Comparison of ENCODE assay signal across 8 cellular contexts in the genomic region with DNA sequence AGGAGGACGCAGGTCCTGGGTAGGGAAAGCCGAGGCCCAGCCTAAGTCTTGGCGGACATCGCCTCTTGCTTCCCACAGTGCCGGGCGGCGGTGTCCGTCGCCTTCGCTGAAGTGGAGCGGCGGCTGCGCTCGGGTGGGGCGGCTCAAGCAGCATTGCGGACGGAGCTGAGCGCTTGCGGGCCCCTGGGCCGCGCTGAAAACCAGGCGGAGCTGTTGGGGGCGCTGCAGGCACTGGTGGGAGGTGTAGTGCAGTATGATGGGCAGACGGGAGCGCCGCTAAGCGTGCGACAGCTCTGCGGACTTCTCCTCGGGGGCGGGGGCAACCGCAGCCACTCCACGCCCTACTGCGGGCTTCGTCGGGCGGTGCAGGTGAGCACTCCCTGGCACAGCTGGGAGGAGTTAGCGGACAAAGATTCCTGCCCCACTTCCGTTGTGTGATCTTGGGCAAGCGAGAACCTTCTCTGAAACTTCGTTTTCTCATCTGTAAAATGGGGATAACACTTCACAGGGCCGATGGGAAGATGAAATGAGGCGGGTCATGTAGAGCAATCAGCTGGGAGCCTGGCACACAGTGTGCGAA. TPM values are rescaled to one million over a fixed set of nuclear protein-coding genes. Genes with fewer than 3 reads are reported as not detected.
DNase-seq lines count a peak whose midpoint lies in the region; ATAC-seq and TF ChIP-seq lines count a peak whose summit lies in the region.

No MANE protein-coding gene starts in this region.

- ATAC-seq in GM21528 (IDR thresholded peaks at IDR 0.05; ENCODE audit: low FRiP score, unreplicated experiment) (peak; percentile 78), IMR-90 (ENCODE audit: low read depth) (peak; percentile 82), right cardiac atrium (peak; percentile 82 to 86)

- no peak overlapping the region for H2BK15ac ChIP-seq in IMR-90 (ENCODE audit: low read depth, low read length)

- no peaks in the 10 kb centered on the region for H3K36me3 Mint-ChIP-seq in activated naive CD8-positive, alpha-beta T cell

- no peaks in the 10 kb centered on the region for H3K79me2 ChIP-seq in DOHH2 (ENCODE audit: control insufficient read depth, low read length)

- H4K5ac ChIP-seq in IMR-90 (ENCODE audit: low read depth, low read length): no peak overlapping the region

- no peaks in the 10 kb centered on the region for H4K20me1 ChIP-seq in DOHH2 (ENCODE audit: control insufficient read depth, insufficient read depth, low read depth, low read length)
- no peaks in the 10 kb centered on the region for H4K20me1 ChIP-seq in IMR-90 (ENCODE audit: insufficient read depth, low read length)

- peaks cover 3% of the 10 kb centered on the region for H3K4me1 Mint-ChIP-seq in activated naive CD8-positive, alpha-beta T cell (ENCODE audit: low read depth)

- no peak overlapping the region for H3K23ac ChIP-seq in IMR-90 (ENCODE audit: low read depth, low read length)

- no peak overlapping the region for H3K27ac Mint-ChIP-seq in activated naive CD8-positive, alpha-beta T cell

- H2BK5ac ChIP-seq in IMR-90 (ENCODE audit: low read depth, low read length, poor library complexity, severe bottlenecking): no peak overlapping the region

- no peaks in the 10 kb centered on the region for H3K79me1 ChIP-seq in IMR-90 (ENCODE audit: low read depth in 1 of 2, low read length in 2 of 2)

- H2BK20ac ChIP-seq in IMR-90 (ENCODE audit: low read depth, low read length): no peak overlapping the region

- H3K9me1 ChIP-seq in IMR-90 (ENCODE audit: insufficient read depth, low read length): no peaks in the 10 kb centered on the region

- 14% methylated on average over 8 of the region's 44 CpGs; no CpG with 5 or more reads in 1 of the 2 experiments for WGBS in IMR-90 (ENCODE audit: extremely low coverage in 2 of 2, insufficient read length in 1 of 2), 2 experiments
- WGBS in right cardiac atrium: 4% methylated on average over 44 of the region's 44 CpGs

- peak overlapping the region; percentile 80 for H2AFZ ChIP-seq in IMR-90 (replicated peaks; ENCODE audit: low read length, poor library complexity)

- no peak overlapping the region for H3K14ac ChIP-seq in IMR-90 (replicated peaks; ENCODE audit: low read depth, low read length)

- in situ Hi-C loops in IMR-90 (cut with MboI; ENCODE audit: low sequenced_read_pairs): no loop called here
- in situ Hi-C loops in SK-MEL-5 (cut with HindIII; ENCODE audit: low pct_unique_long_range_greater_than_20kb, low sequenced_read_pairs): no loop called here

- CTCF ChIA-PET in IMR-90 (lab: Yijun Ruan, JAX): interaction anchor here (0.5 to 0.6 kb wide), 2 partner anchors 252 to 410 kb away, joined by 4 read pairs; no protein-coding TSS in a partner anchor

- peak overlapping the region; percentile 86 for H3K4me3 Mint-ChIP-seq in activated naive CD8-positive, alpha-beta T cell

- peaks cover 46% of the 10 kb centered on the region for H3K27me3 Mint-ChIP-seq in activated naive CD8-positive, alpha-beta T cell

- H3K27me3 ChIP-seq in DOHH2 (ENCODE audit: control insufficient read depth, low read length) (peaks cover 10% of the 10 kb centered on the region; the same call in 1 of the 2 replicates), IMR-90 (ENCODE audit: control insufficient read depth, insufficient read depth, low read length) (peaks cover 52% of the 10 kb centered on the region), right cardiac atrium (ENCODE audit: control insufficient read depth, insufficient read depth) (no peaks in the 10 kb centered on the region), skeletal muscle satellite cell (ENCODE audit: control insufficient read depth, insufficient read depth, low read length) (peaks cover 58% of the 10 kb centered on the region)

- intact Hi-C loops in IMR-90 (cut with micrococcal nuclease): no loop called here
- intact Hi-C loops in right cardiac atrium (cut with DNase I): no loop called here

- H3K18ac ChIP-seq in IMR-90 (ENCODE audit: low read depth, low read length): no peak overlapping the region

- H3K9me3 Mint-ChIP-seq in activated naive CD8-positive, alpha-beta T cell (ENCODE audit: low read depth): no peaks in the 10 kb centered on the region

- H2BK120ac ChIP-seq in IMR-90 (ENCODE audit: low read depth, low read length): no peak overlapping the region

- TF ChIP-seq POLR2A in IMR-90 (IDR thresholded peaks at IDR 0.05; ENCODE audit: low read depth, low read length): no peak

- peak overlapping the region; percentile 63 for H2AK9ac ChIP-seq in IMR-90 (replicated peaks; ENCODE audit: low read depth, low read length, poor library complexity)

- dilution Hi-C loops in IMR-90 (cut with HindIII; ENCODE audit: low sequenced_read_pairs, unreplicated experiment): no loop called here

- H3K9me2 ChIP-seq in DOHH2 (replicated peaks; ENCODE audit: control insufficient read depth, low read length): no peaks in the 10 kb centered on the region

- no peak overlapping the region for H3K56ac ChIP-seq in IMR-90 (ENCODE audit: extremely low read depth, insufficient read depth, low read length)

- H3K27ac ChIP-seq in DOHH2 (ENCODE audit: low read depth, low read length) (0 out of 2 replicates have a peak overlapping the region, but pooled peaks have one; percentile 31), IMR-90 (ENCODE audit: insufficient read depth, low read length) (no peak overlapping the region), right cardiac atrium (ENCODE audit: low read length) (no peak overlapping the region)

- TF ChIP-seq RAD21 in IMR-90 (IDR thresholded peaks at IDR 0.05; ENCODE audit: low read length): no peak

- H3K4me3 ChIP-seq in DOHH2 (ENCODE audit: low read length) (peak overlapping the region; percentile 98), IMR-90 (ENCODE audit: insufficient read depth, low read depth, low read length) (peak overlapping the region; percentile 55), right cardiac atrium (ENCODE audit: low read length) (peak overlapping the region; percentile 35), skeletal muscle satellite cell (ENCODE audit: low read length) (peak overlapping the region; percentile 49)

- H3K4me2 ChIP-seq in DOHH2 (ENCODE audit: low read length): peak overlapping the region; percentile 74
- peak overlapping the region; percentile 86 for H3K4me2 ChIP-seq in IMR-90 (ENCODE audit: low read depth, low read length)
- peak overlapping the region; percentile 78 for H3K4me2 ChIP-seq in skeletal muscle satellite cell (ENCODE audit: low read length)

- no peak overlapping the region for H3K4ac ChIP-seq in IMR-90 (ENCODE audit: low read depth, low read length)

- H3K9me3 ChIP-seq in DOHH2 (ENCODE audit: control insufficient read depth, insufficient read depth, low read length): no peaks in the 10 kb centered on the region
- H3K9me3 ChIP-seq in IMR-90 (ENCODE audit: control insufficient read depth, insufficient read depth, low read length): peaks cover 1% of the 10 kb centered on the region; the same call in 1 of the 2 replicates
- H3K9me3 ChIP-seq in right cardiac atrium (ENCODE audit: control insufficient read depth, low read length): no peaks in the 10 kb centered on the region
- H3K9me3 ChIP-seq in skeletal muscle satellite cell (replicated peaks; ENCODE audit: low read length): no peaks in the 10 kb centered on the region

- BruUV-seq in IMR-90 (replicated peaks; lab: Mats Ljungman, UMichigan): no TSS peak

- no peak overlapping the region for H2AK5ac ChIP-seq in IMR-90 (ENCODE audit: low read depth, low read length)

- no peak overlapping the region for H4K91ac ChIP-seq in IMR-90 (ENCODE audit: insufficient read depth, low read depth, low read length)

- H3F3A ChIP-seq in DOHH2 (ENCODE audit: control insufficient read depth, insufficient read depth): no peaks in the 10 kb centered on the region

- H3K36me3 ChIP-seq in DOHH2 (ENCODE audit: control insufficient read depth, low read length) (no peaks in the 10 kb centered on the region), IMR-90 (ENCODE audit: control insufficient read depth, insufficient read depth, low read length) (no peaks in the 10 kb centered on the region), skeletal muscle satellite cell (ENCODE audit: insufficient read depth, low read length) (no peaks in the 10 kb centered on the region)

- POLR2A ChIA-PET in IMR-90 (lab: Charles Lee; ENCODE audit: unreplicated experiment): interaction anchor here (0.6 kb wide), 1 partner anchor 10 kb away, joined by 6 read pairs; no protein-coding TSS in a partner anchor

- no peak overlapping the region for H4K8ac ChIP-seq in IMR-90 (ENCODE audit: low read depth in 2 of 2, low read length in 2 of 2)

- TF ChIP-seq CTCF in DOHH2 (IDR thresholded peaks at IDR 0.05; ENCODE audit: low read depth, low read length, poor library complexity, severe bottlenecking) (peak; percentile 75), IMR-90 (conservative IDR thresholded peaks at IDR 0.05; ENCODE audit: low read depth, low read length) (peak; percentile 23; the same call in 1 of the 2 replicates)

- H3K9ac ChIP-seq in IMR-90 (ENCODE audit: low read depth, low read length) (no peak overlapping the region), skeletal muscle satellite cell (ENCODE audit: low read depth, low read length) (no peak overlapping the region)

- H3K4me1 ChIP-seq in DOHH2 (ENCODE audit: control insufficient read depth, low read length) (peaks cover 12% of the 10 kb centered on the region), IMR-90 (ENCODE audit: control insufficient read depth, insufficient read depth, low read length) (peaks cover 2% of the 10 kb centered on the region; the same call in 1 of the 2 replicates), right cardiac atrium (ENCODE audit: control insufficient read depth, insufficient read depth, low read length) (no peaks in the 10 kb centered on the region), skeletal muscle satellite cell (ENCODE audit: control insufficient read depth, insufficient read depth, low read length) (peaks cover 7% of the 10 kb centered on the region)

- DNase-seq in IMR-90 (peak; percentile 38), SK-MEL-5 (ENCODE audit: low read depth, low spot score) (peak; percentile 96), right cardiac atrium (peak; percentile 19 to 70 (median 66)), GF-D8 (lab: John Stamatoyannopoulos, UW) (no peak)

TF ChIP-seq in IMR-90, 13 proteins besides CTCF, POLR2A, EP300 and RAD21 (continues in another document):
- no peak for TF ChIP-seq NFE2L2 (IDR thresholded peaks at IDR 0.05; ENCODE audit: low read depth, low read length)
- TF ChIP-seq MAZ (IDR thresholded peaks at IDR 0.05; ENCODE audit: borderline replicate concordance, low read depth, low read length): no peak
- no peak for TF ChIP-seq CHD1 (IDR thresholded peaks at IDR 0.05; ENCODE audit: low read depth, low read length)

RNA-seq across cellular contexts. Expression of a gene that starts 4.3 kb away (rescaled TPM):
- not detected in 2 replicates for total RNA-seq in IMR-90 (2012; rRNA removed)
- 0.14 and 0.39 TPM in 2 replicates for polyA plus RNA-seq in IMR-90 (2012; rRNA removed)
- 0.22 TPM in 2 replicates for polyA plus RNA-seq in IMR-90 (2012; cell fraction: cytosol; rRNA removed)
- 0.82 and 1.1 TPM in 2 replicates for polyA plus RNA-seq in IMR-90 (2012; cell fraction: nucleus; rRNA removed; ENCODE audit: low replicate concordance)
- 4.9 and 5.2 TPM in 2 replicates for total RNA-seq in SK-MEL-5 (2014; rRNA removed; shearing (Covaris generic))
- polyA plus RNA-seq in SK-MEL-5 (2015; cell fraction: cytosol; rRNA removed): 8.9 and 14.3 TPM in 2 replicates
- polyA plus RNA-seq in SK-MEL-5 (2015; cell fraction: nucleus; rRNA removed): 14.2 and 30.3 TPM in 2 replicates
- total RNA-seq in right cardiac atrium: 1 to 10 TPM in 1 of 4 donors, under 1 TPM in 2, not detected in 1; 0.26 to 1.7 (median 0.85) TPM
- polyA plus RNA-seq in right cardiac atrium: 0.36 TPM
- 0.76 TPM in 1 of 2 replicates, not detected in the other for total RNA-seq in skeletal muscle satellite cell (2012; rRNA removed)

Comparison
In these comparisons a context has a peak if more than half of its experiments do, and no peak if none do; other contexts are left out.
1. H3K4me3 ChIP-seq: peak in every context shown above with its lines; median percentile 98 in DOHH2; 55 in IMR-90; 49 in skeletal muscle satellite cell; 35 in right cardiac atrium.